29 cellular contexts compared by ENCODE assay signal in genomic region chr6:7742214-7742613, GRCh38. TPM values are rescaled to one million over a fixed set of nuclear protein-coding genes. Genes with fewer than 3 reads are reported as not detected.
DNase-seq lines count a peak whose midpoint lies in the region; ATAC-seq lines count a peak whose summit lies in the region.
"Had no signal": no experiment of that assay in that cellular context is flagged by ENCODE, and none has a peak within 500 bp of the region (broad histone marks: within the 10 kb centered on the region; RNA-seq: fewer than 3 reads in every experiment).

No MANE protein-coding gene starts in this region.

- ATAC-seq in HG03460 (IDR thresholded peaks at IDR 0.05; ENCODE audit: unreplicated experiment) (no peak), T-cell (replicated peaks in 1 of 4) (no peak), HG02571 (IDR thresholded peaks at IDR 0.05; ENCODE audit: unreplicated experiment) (no peak)
- ATAC-seq: activated naive CD4-positive, alpha-beta T cell treated with anti-CD3 and anti-CD28 coated beads, Interleukin-2, amount 50 U/mL, for 72 hours; left lung; pancreas had no signal

- CTCF ChIA-PET in T-cell (lab: Charles Lee): no interaction called here

- POLR2A ChIA-PET in T-cell (lab: Charles Lee): no interaction called here

- intact Hi-C loops in head of caudate nucleus (cut with DNase I): no loop called here

- H3K27ac Mint-ChIP-seq in T-cell: no peak overlapping the region
- H3K27ac Mint-ChIP-seq: activated naive CD4-positive, alpha-beta T cell treated with anti-CD3 and anti-CD28 coated beads, Interleukin-2, amount 50 U/mL, for 72 hours; activated T-helper 2 cell treated with anti-CD3 and anti-CD28 coated beads, Interferon-gamma antibody, Interleukin-2, Interleukin-4, amounts not matched to agents 10 μg/mL and 5 μg/mL and 100 μg/mL, durations not matched to agents 14 hours and 24 hours and 36 hours; type B pancreatic cell had no signal

- DNase-seq in DMS53 treated with DMSO at 0.1 percent for 48 hours (lab: John Stamatoyannopoulos, UW; ENCODE audit: unreplicated experiment) (peak; percentile 89), NCI-H187 (lab: John Stamatoyannopoulos, UW) (peak; percentile 34 to 65), NCI-H748 treated with DMSO at 0.1 percent for 48 hours (lab: John Stamatoyannopoulos, UW) (peak; percentile 55), head of caudate nucleus (peak in 34 of 42 donors; percentile 8 to 85 (median 46)), T-cell (no peak), GF-D8 (lab: John Stamatoyannopoulos, UW) (no peak)
- DNase-seq: activated CD4-positive, alpha-beta T cell treated with anti-CD3 and anti-CD28 coated beads for 4 hours; activated CD8-positive, alpha-beta memory T cell treated with anti-CD3 and anti-CD28 coated beads for 24 hours; activated T-cell treated with anti-CD3 and anti-CD28 coated beads for 4 hours; amygdala; brain microvascular endothelial cell; erythroblast; glutamatergic neuron; left lung; mesenchymal stem cell; NCI-H2171; NCI-H82; pancreas; SJCRH30; small intestine; stimulated activated naive CD4-positive, alpha-beta T cell; SW 1271; T-helper 9 cell had no signal

- no peaks in the 10 kb centered on the region for H3K9me3 Mint-ChIP-seq in T-cell
- H3K9me3 Mint-ChIP-seq: activated naive CD4-positive, alpha-beta T cell treated with anti-CD3 and anti-CD28 coated beads, Interleukin-2, amount 50 U/mL, for 72 hours; activated T-helper 2 cell treated with anti-CD3 and anti-CD28 coated beads, Interferon-gamma antibody, Interleukin-2, Interleukin-4, amounts not matched to agents 10 μg/mL and 5 μg/mL and 100 μg/mL, durations not matched to agents 14 hours and 24 hours and 36 hours; neural crest cell; type B pancreatic cell had no signal

- H3K27me3 Mint-ChIP-seq in T-cell: peaks cover 29 to 37% of the 10 kb centered on the region in 2 donors

- no peaks in the 10 kb centered on the region for H3K4me1 Mint-ChIP-seq in T-cell
- H3K4me1 Mint-ChIP-seq: neural crest cell had no signal

- no peak overlapping the region for H3K4me3 Mint-ChIP-seq in T-cell
- H3K4me3 Mint-ChIP-seq: neural crest cell, type B pancreatic cell had no signal

- H3K36me3 Mint-ChIP-seq in T-cell: no peaks in the 10 kb centered on the region
- H3K36me3 Mint-ChIP-seq: activated naive CD4-positive, alpha-beta T cell treated with anti-CD3 and anti-CD28 coated beads, Interleukin-2, amount 50 U/mL, for 72 hours; type B pancreatic cell had no signal

RNA-seq across cellular contexts. Expression of gene BMP6, which starts 16.3 kb away (rescaled TPM):
- total RNA-seq in T-cell: under 1 TPM in 4 of 5 donors, not detected in 1; 0.09 to 0.23 (median 0.13) TPM
- total RNA-seq: activated naive CD4-positive, alpha-beta T cell treated with anti-CD3 and anti-CD28 coated beads, Interleukin-2, amount 50 U/mL, for 72 hours had no signal

Comparison
In these comparisons a context has a peak if more than half of its experiments do, and no peak if none do; other contexts are left out.
1. DNase-seq: peak in DMS53 treated with DMSO at 0.1 percent for 48 hours (single experiment), NCI-H187 (2 of 2), NCI-H748 treated with DMSO at 0.1 percent for 48 hours (single experiment) and head of caudate nucleus (34 of 42); none in T-cell (0 of 34) and GF-D8 (single experiment).